13 cellular contexts compared by ENCODE assay signal in the genomic region with DNA sequence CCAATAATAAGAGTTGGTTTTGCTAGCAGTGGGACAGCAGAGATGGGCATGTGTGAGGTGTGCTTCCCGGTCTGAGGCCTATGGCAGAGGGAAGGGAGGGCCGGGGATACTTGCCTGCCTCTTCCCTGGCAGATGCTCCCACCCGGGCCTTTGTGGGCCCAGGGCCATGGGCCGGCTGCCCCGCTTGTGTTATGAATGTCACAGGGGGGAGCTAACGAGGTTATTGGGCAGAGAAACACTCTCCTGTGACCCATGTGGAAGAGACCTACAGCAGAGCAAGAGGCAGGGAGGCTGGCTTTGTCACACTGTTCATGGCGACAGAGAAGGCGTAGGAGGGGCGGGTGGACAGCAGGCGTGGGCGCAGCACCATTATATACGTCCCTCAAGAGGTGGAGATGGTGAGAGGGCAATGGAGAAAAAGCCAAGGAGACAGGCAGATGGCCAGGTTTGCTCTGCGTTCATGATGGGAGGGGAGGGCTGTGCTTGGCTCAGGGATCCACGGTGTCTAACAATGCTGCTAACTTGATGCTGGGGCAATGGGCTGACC. TPM values are rescaled to one million over a fixed set of nuclear protein-coding genes. Genes with fewer than 3 reads are reported as not detected.
A peak's percentile ranks its signal among the peaks of the same experiment; 100 is the strongest.
DNase-seq lines count a peak whose midpoint lies in the region; ATAC-seq and TF ChIP-seq lines count a peak whose summit lies in the region.
"Had no signal": no experiment of that assay in that cellular context is flagged by ENCODE, and none has a peak within 500 bp of the region (broad histone marks: within the 10 kb centered on the region; RNA-seq: fewer than 3 reads in every experiment).

No MANE protein-coding gene starts in this region.

- no peak overlapping the region for H3K4me2 ChIP-seq in hepatocyte

- H3K4me3 ChIP-seq in hepatocyte = no peak overlapping the region
- H3K4me3 ChIP-seq: cardiac muscle cell, skin epidermis had no signal

- peak overlapping the region; percentile 17 for H3K4me3 Mint-ChIP-seq in activated T-cell treated with anti-CD3 and anti-CD28 coated beads, Interleukin-2, amount 50 U/mL, for 4 hours

- no peaks in the 10 kb centered on the region for H3K27me3 ChIP-seq in hepatocyte
- H3K27me3 ChIP-seq: cardiac muscle cell had no signal

- no peak overlapping the region for H2AFZ ChIP-seq in hepatocyte

- H3K27me3 Mint-ChIP-seq in activated T-cell treated with anti-CD3 and anti-CD28 coated beads, Interleukin-2, amount 50 U/mL, for 4 hours (ENCODE audit: low read depth) = no peaks in the 10 kb centered on the region

- H3K36me3 Mint-ChIP-seq in activated T-cell treated with anti-CD3 and anti-CD28 coated beads, Interleukin-2, amount 50 U/mL, for 4 hours (ENCODE audit: insufficient read depth) = peaks cover 77% of the 10 kb centered on the region

- no peak for ATAC-seq in activated T-cell treated with anti-CD3 and anti-CD28 coated beads, Interleukin-2, amount 50 U/mL, for 4 hours
- ATAC-seq in GM21619 (IDR thresholded peaks at IDR 0.05; ENCODE audit: unreplicated experiment) = no peak

- H3K27ac ChIP-seq in angular gyrus (ENCODE audit: low read depth, low read length) = peak overlapping the region; percentile 51
- peak overlapping the region; percentile 58 for H3K27ac ChIP-seq in hepatocyte
- peak overlapping the region; percentile 23 for H3K27ac ChIP-seq in temporal lobe (ENCODE audit: low read depth, low read length)
- H3K27ac ChIP-seq: cardiac muscle cell had no signal

- H3K9me3 Mint-ChIP-seq in activated T-cell treated with anti-CD3 and anti-CD28 coated beads, Interleukin-2, amount 50 U/mL, for 4 hours = no peaks in the 10 kb centered on the region

- 94% methylated on average over 14 of the region's 14 CpGs for WGBS in hepatocyte (ENCODE audit: low lambda C conversion rate, missing lambda C conversion rate)

- peaks cover 4% of the 10 kb centered on the region for H3K4me1 ChIP-seq in hepatocyte (ENCODE audit: insufficient read depth)

- H3K9me2 ChIP-seq in hepatocyte (replicated peaks; ENCODE audit: insufficient read depth) = no peaks in the 10 kb centered on the region

- H3K36me3 ChIP-seq in hepatocyte (replicated peaks; ENCODE audit: insufficient read depth, low read depth) = no peaks in the 10 kb centered on the region

- no peak for DNase-seq in activated T-cell treated with anti-CD3 and anti-CD28 coated beads, Interleukin-2, amount 50 U/mL, for 4 hours
- no peak for DNase-seq in activated T-cell treated with anti-CD3 and anti-CD28 coated beads, Interleukin-2, amount 50 U/mL, for 1 hour
- DNase-seq in hepatocyte (ENCODE audit: low spot score) = no peak
- DNase-seq in activated CD4-positive, CD25-positive, alpha-beta regulatory T cell (lab: John Stamatoyannopoulos, UW) = no peak
- DNase-seq in hippocampal formation (lab: John Stamatoyannopoulos, UW) = no peak
- DNase-seq: DMS153, OCI-M1, T-helper 9 cell had no signal

- peaks cover 98% of the 10 kb centered on the region for H3K79me2 ChIP-seq in hepatocyte

- no peaks in the 10 kb centered on the region for H3K9me3 ChIP-seq in hepatocyte (ENCODE audit: low read depth)

- H3K4me1 Mint-ChIP-seq in activated T-cell treated with anti-CD3 and anti-CD28 coated beads, Interleukin-2, amount 50 U/mL, for 4 hours (ENCODE audit: low read depth) = peaks cover 87% of the 10 kb centered on the region

- H4K20me1 ChIP-seq in hepatocyte (ENCODE audit: insufficient read depth, poor library complexity, severe bottlenecking) = peaks cover 98% of the 10 kb centered on the region

- no peak for TF ChIP-seq CTCF in hepatocyte (IDR thresholded peaks at IDR 0.05; ENCODE audit: poor library complexity)

RNA-seq across cellular contexts. Expression of gene CCND2, which starts 13.3 kb away (rescaled TPM):
- 1,000 to 10,000 TPM in 1 of 3 donors, 100 to 1,000 TPM in 2; 867 to 1,094 (median 990) TPM for total RNA-seq in activated T-cell treated with anti-CD3 and anti-CD28 coated beads, Interleukin-2, amount 50 U/mL, for 4 hours
- total RNA-seq in hepatocyte (232 and 250 TPM in 2 replicates), temporal lobe (145 TPM)
- 131 and 157 TPM in 2 replicates for polyA plus RNA-seq in hepatocyte

RNA-seq across cellular contexts. Expression of gene TIGAR, which starts 34.2 kb away (rescaled TPM):
- 10 to 100 TPM; 12.3 to 21.3 (median 17.8) TPM for total RNA-seq in activated T-cell treated with anti-CD3 and anti-CD28 coated beads, Interleukin-2, amount 50 U/mL, for 4 hours
- total RNA-seq in hepatocyte = 6.9 and 7.9 TPM in 2 replicates
- polyA plus RNA-seq in hepatocyte = 9.8 and 12.3 TPM in 2 replicates
- total RNA-seq in temporal lobe = 2.5 TPM
